ENCODE assay signal across 20 cellular contexts in genomic region chrX:85365370-85365995, GRCh38. TPM values are rescaled to one million over a fixed set of nuclear protein-coding genes. Genes with fewer than 3 reads are reported as not detected.
DNase-seq lines count a peak whose midpoint lies in the region; ATAC-seq, FAIRE-seq and TF ChIP-seq lines count a peak whose summit lies in the region.
"Had no signal": no experiment of that assay in that cellular context is flagged by ENCODE, and none has a peak within 500 bp of the region (broad histone marks: within the 10 kb centered on the region; RNA-seq: fewer than 3 reads in every experiment).

No MANE protein-coding gene starts in this region.

- H4K5ac ChIP-seq in H1 (ENCODE audit: insufficient read length, low read depth, low read length) = no peak overlapping the region

- H3K4me2 ChIP-seq in A549 = no peak overlapping the region
- no peak overlapping the region for H3K4me2 ChIP-seq in H1 (ENCODE audit: insufficient read depth in 1 of 2, low read depth in 2 of 2, low read length in 2 of 2)

- no peak overlapping the region for H3K18ac ChIP-seq in H1 (ENCODE audit: extremely low read depth, low read length)

- H3K9me3 ChIP-seq in A549 (no peaks in the 10 kb centered on the region), H1 (ENCODE audit: insufficient read depth in 2 of 2, low read depth in 1 of 2, low read length in 1 of 2) (no peaks in the 10 kb centered on the region)

- H2BK12ac ChIP-seq in H1 (ENCODE audit: low read depth, low read length) = no peak overlapping the region

- no peak overlapping the region for H2BK5ac ChIP-seq in H1 (ENCODE audit: low read depth, low read length)

- no peak overlapping the region for H3K14ac ChIP-seq in H1 (ENCODE audit: insufficient read length)

- H2BK120ac ChIP-seq in H1 (replicated peaks; ENCODE audit: low read depth, low read length) = no peak overlapping the region

- H3K56ac ChIP-seq in H1 (replicated peaks; ENCODE audit: insufficient read length, low read depth, low read length) = no peak overlapping the region

- no peak overlapping the region for H2BK15ac ChIP-seq in H1 (ENCODE audit: low read length)

- no peak overlapping the region for H3K4ac ChIP-seq in H1 (replicated peaks; ENCODE audit: insufficient read length, low read depth, low read length)

- CTCF ChIA-PET in A549 (lab: Yijun Ruan, JAX) = no interaction called here
- CTCF ChIA-PET in H1 (lab: Charles Lee; ENCODE audit: partially characterized antibody) = interaction anchor here (0.6 to 1.4 kb wide), 8 partner anchors 12 to 252 kb away, joined by 3 to 7 read pairs (median 3); no protein-coding TSS in a partner anchor

- H3K27ac ChIP-seq in A549 (no peak overlapping the region), H1 (ENCODE audit: low read depth, low read length) (no peak overlapping the region)
- H3K27ac ChIP-seq: C4-2B, RWPE1 had no signal

- TF ChIP-seq CTCF in A549 (IDR thresholded peaks at IDR 0.05) = no peak
- peak in 2 of 3 experiments; percentile 18 to 40; a peak in 2 of 4 replicates for TF ChIP-seq CTCF in H1 (IDR thresholded peaks at IDR 0.05; ENCODE audit: control extremely low read depth in 1 of 3, insufficient read depth in 1 of 3, low read depth in 1 of 3, low read length in 3 of 3)

- H3K4me1 ChIP-seq in A549 (no peaks in the 10 kb centered on the region), H1 (replicated peaks in 1 of 4; ENCODE audit: control insufficient read depth in 3 of 4, insufficient read depth in 4 of 4, low read length in 3 of 4) (no peaks in the 10 kb centered on the region)

- no peak overlapping the region for H2AFZ ChIP-seq in H1 (ENCODE audit: low read length)

- TF ChIP-seq EP300 in A549 (IDR thresholded peaks at IDR 0.05) = no peak
- no peak for TF ChIP-seq EP300 in H1 (IDR thresholded peaks at IDR 0.05; ENCODE audit: borderline replicate concordance in 1 of 2, low read depth in 2 of 2, low read length in 2 of 2)

- no peak for DNase-seq in A549 (ENCODE audit: low read depth in 1 of 2, low spot score in 1 of 2)
- peak; percentile 3 for DNase-seq in Jurkat, Clone E6-1 (ENCODE audit: low read depth, low spot score)
- peak in 1 of 2 experiments; percentile 34 for DNase-seq in H1 (ENCODE audit: low read depth in 1 of 2, low spot score in 2 of 2)
- DNase-seq in islet precursor cell = peak; percentile 49
- DNase-seq in SKM-1 (lab: John Stamatoyannopoulos, UW; ENCODE audit: unreplicated experiment) = no peak
- DNase-seq in NCI-H187 (lab: John Stamatoyannopoulos, UW) = no peak
- DNase-seq: DMS 273 treated with DMSO at 0.1 percent for 48 hours; KBM-7; MV-4-11; NCI-H1417 treated with DMSO at 0.1 percent for 48 hours; NCI-H2081; NCI-H2227 treated with DMSO at 0.1 percent for 48 hours; NCI-H524; NK-92 treated with Interleukin-12 subunit alpha and Interleukin-12 subunit beta, amount 100 ng/mL, for 24 hours had no signal

- no peak overlapping the region for H2AK5ac ChIP-seq in H1 (ENCODE audit: low read depth, low read length)

- POLR2A ChIA-PET in A549 (lab: Yijun Ruan, JAX) = no interaction called here
- POLR2A ChIA-PET in H1 (lab: Charles Lee; ENCODE audit: partially characterized antibody) = no interaction called here

- no peak for TF ChIP-seq POLR2A in A549 (IDR thresholded peaks at IDR 0.05; ENCODE audit: low read length)
- no peak for TF ChIP-seq POLR2A in H1 (IDR thresholded peaks at IDR 0.05; ENCODE audit: control extremely low read depth in 1 of 2, low read depth in 2 of 2, low read length in 2 of 2)

- no peaks in the 10 kb centered on the region for H3K79me1 ChIP-seq in H1 (ENCODE audit: low read depth, low read length)

- H4K8ac ChIP-seq in H1 (ENCODE audit: extremely low read depth, insufficient read depth, low read length) = no peak overlapping the region

- H3K4me3 ChIP-seq in A549 = no peak overlapping the region
- H3K4me3 ChIP-seq in Jurkat, Clone E6-1 (ENCODE audit: low read length) = no peak overlapping the region
- no peak overlapping the region for H3K4me3 ChIP-seq in H1 (ENCODE audit: extremely low read depth in 1 of 4, insufficient read depth in 2 of 4, low read depth in 3 of 4, low read length in 4 of 4)

- FAIRE-seq in A549 (lab: Jason Lieb, UNC) = peak; percentile 86
- FAIRE-seq in H1 (lab: Jason Lieb, UNC) = peak; percentile 84
- FAIRE-seq: A204.1 had no signal

- no peaks in the 10 kb centered on the region for H3K27me3 ChIP-seq in H1 (replicated peaks in 1 of 4; ENCODE audit: control insufficient read depth in 3 of 4, extremely low read depth in 1 of 4, insufficient read depth in 3 of 4, low read length in 3 of 4)

- no peak overlapping the region for H3K23ac ChIP-seq in H1 (ENCODE audit: insufficient read length)

- no peaks in the 10 kb centered on the region for H3K36me3 ChIP-seq in H1 (ENCODE audit: control insufficient read depth in 2 of 4, insufficient read depth in 4 of 4, low read length in 3 of 4)

- H3K9ac ChIP-seq in H1 (replicated peaks in 1 of 4; ENCODE audit: extremely low read depth in 1 of 4, low read depth in 3 of 4, low read length in 3 of 4) = no peak overlapping the region

- no peaks in the 10 kb centered on the region for H3K79me2 ChIP-seq in H1 (ENCODE audit: control insufficient read depth in 1 of 2, insufficient read depth in 2 of 2, low read length in 2 of 2)

- no peaks in the 10 kb centered on the region for H4K20me1 ChIP-seq in H1 (replicated peaks in 1 of 2; ENCODE audit: control insufficient read depth in 1 of 2, insufficient read depth in 2 of 2, low read length in 2 of 2)

- no peak overlapping the region for H4K91ac ChIP-seq in H1 (replicated peaks; ENCODE audit: insufficient read length, low read length)

- 95% methylated on average over 3 of the region's 4 CpGs for WGBS in A549 (ENCODE audit: missing lambda C conversion rate)
- WGBS in H1 (ENCODE audit: extremely low coverage in 1 of 2, insufficient coverage in 1 of 2, insufficient read length in 1 of 2, insufficient replicate concordance in 2 of 2, low coverage in 1 of 2, low lambda C conversion rate in 2 of 2, missing lambda C conversion rate in 1 of 2), 2 experiments = 56% methylated on average over 4 of the region's 4 CpGs; no CpG with 5 or more reads in 1 of the 2 experiments

- no peaks in the 10 kb centered on the region for H3K23me2 ChIP-seq in H1 (ENCODE audit: low read depth, low read length)

- H2BK20ac ChIP-seq in H1 (ENCODE audit: low read length) = no peak overlapping the region

- ATAC-seq in A549 (no peak), GM18520 (IDR thresholded peaks at IDR 0.05; ENCODE audit: unreplicated experiment) (no peak), HG03097 (IDR thresholded peaks at IDR 0.05; ENCODE audit: low FRiP score, unreplicated experiment) (no peak)
- ATAC-seq: HCT116 had no signal

- TF ChIP-seq RAD21 in A549 (conservative IDR thresholded peaks at IDR 0.05 in 1 of 2, IDR thresholded peaks at IDR 0.05 in 1 of 2) (no peak), H1 (IDR thresholded peaks at IDR 0.05 in 1 of 2, conservative IDR thresholded peaks at IDR 0.05 in 1 of 2; ENCODE audit: low read depth in 2 of 2, low read length in 2 of 2) (peak; percentile 59 to 60)

TF ChIP-seq in A549, 52 proteins besides CTCF, POLR2A, EP300 and RAD21:
- TF ChIP-seq FOXS1 (CRISPR knock-in tag; IDR thresholded peaks at IDR 0.05) (no peak), GATA3 (IDR thresholded peaks at IDR 0.05; ENCODE audit: borderline replicate concordance) (no peak), MAZ (IDR thresholded peaks at IDR 0.05; ENCODE audit: borderline replicate concordance, low read depth, low read length) (no peak), BHLHE40 (IDR thresholded peaks at IDR 0.05; ENCODE audit: low read depth, low read length) (no peak), NR3C1 (IDR thresholded peaks at IDR 0.05) (no peak), MYC (IDR thresholded peaks at IDR 0.05; ENCODE audit: borderline replicate concordance, low read length) (no peak), ZSCAN20 (CRISPR knock-in tag; IDR thresholded peaks at IDR 0.05) (no peak), POLR2AphosphoS2 (conservative IDR thresholded peaks at IDR 0.05; ENCODE audit: low read length) (no peak), HEYL (CRISPR knock-in tag; IDR thresholded peaks at IDR 0.05) (no peak), SMC3 (IDR thresholded peaks at IDR 0.05) (no peak), TFCP2L1 (CRISPR knock-in tag; IDR thresholded peaks at IDR 0.05) (no peak)

TF ChIP-seq in H1, 55 proteins besides CTCF, POLR2A, EP300 and RAD21 (continues in another document):
- TF ChIP-seq ZNF274 (IDR thresholded peaks at IDR 0.05; ENCODE audit: borderline replicate concordance, extremely low read depth, low read length) (no peak), MAX (IDR thresholded peaks at IDR 0.05) (no peak), TBP (IDR thresholded peaks at IDR 0.05; ENCODE audit: low read depth, low read length) (no peak), SP1 (IDR thresholded peaks at IDR 0.05; ENCODE audit: low read depth, low read length) (no peak), SP2 (IDR thresholded peaks at IDR 0.05; ENCODE audit: low read length) (no peak), TAF7 (optimal IDR thresholded peaks at IDR 0.05; ENCODE audit: borderline replicate concordance, low read depth, low read length) (no peak), SRF (IDR thresholded peaks at IDR 0.05; ENCODE audit: low read depth, low read length) (no peak), HDAC6 (IDR thresholded peaks at IDR 0.05; ENCODE audit: low read depth, low read length) (no peak), KDM4A (IDR thresholded peaks at IDR 0.05; ENCODE audit: low read depth, low read length, severe bottlenecking) (no peak), KDM1A (IDR thresholded peaks at IDR 0.05; ENCODE audit: borderline replicate concordance, low read length) (no peak), JUN (IDR thresholded peaks at IDR 0.05; ENCODE audit: low read depth, low read length) (no peak)

RNA-seq across cellular contexts. Expression of gene POF1B, which starts 14.0 kb away (rescaled TPM):
- 11.7 and 15.6 TPM in 2 replicates for polyA plus RNA-seq in A549 (2011; rRNA removed)
- polyA plus RNA-seq in A549 (2012; cell fraction: cytosol; rRNA removed) = 1.2 TPM in 2 replicates
- 0.60 and 0.80 TPM in 2 replicates for polyA plus RNA-seq in A549 (2012; cell fraction: nucleus; rRNA removed)
- 3.5 to 3.8 TPM (median 3.8 TPM) in 3 replicates for polyA plus RNA-seq in A549 (2017; fragmentation: RNase III; extraction: RNeasy Plus Mini Kit Qiagen cat#74134 plus additional on column Dnase treatment)
- polyA minus RNA-seq in A549 (2011; rRNA and poly(A)+ RNA removed) = 9.3 and 10.5 TPM in 2 replicates
- polyA plus RNA-seq in Jurkat, Clone E6-1 (2012; ENCODE audit: insufficient read depth, insufficient read length) = 0.59 TPM
- total RNA-seq in H1 (2021; fragmentation: NEBNext Ultra II Directional; extraction: Animal tissue kit (Norgen Biotek cat#: 25700)) = not detected in 2 replicates
- not detected in 2 replicates for polyA plus RNA-seq in H1 (2011; rRNA removed)
- polyA plus RNA-seq in H1 (2011; cell fraction: cytosol; rRNA removed) = not detected
- polyA plus RNA-seq in H1 (2011; cell fraction: nucleus; rRNA removed) = not detected
- not detected in 4 replicates for polyA plus RNA-seq in H1 (2012, experiment 1 of 2)
- polyA plus RNA-seq in H1 (2012, experiment 2 of 2) = not detected
- polyA plus RNA-seq in H1 (2013, experiment 1 of 2) = 0.04 TPM
- polyA plus RNA-seq in H1 (2013, experiment 2 of 2) = 0.04 TPM
- polyA minus RNA-seq in H1 (2011; rRNA and poly(A)+ RNA removed) = not detected in 2 replicates
- polyA minus RNA-seq in H1 (2011; cell fraction: cytosol; rRNA and poly(A)+ RNA removed) = not detected
- polyA minus RNA-seq in H1 (2011; cell fraction: nucleus; rRNA and poly(A)+ RNA removed) = not detected

Comparison
In these comparisons a context has a peak if more than half of its experiments do, and no peak if none do; other contexts are left out.
1. DNase-seq: peak in Jurkat, Clone E6-1 (single experiment) and islet precursor cell (single experiment); none in A549 (0 of 2), SKM-1 (single experiment) and NCI-H187 (0 of 2).
2. Of the 18 proteins assayed by ChIP-seq in both H1 and A549: peak only in H1: CTCF and RAD21; only in A549: none; in both: none; in neither: 16.